In the genomic region with DNA sequence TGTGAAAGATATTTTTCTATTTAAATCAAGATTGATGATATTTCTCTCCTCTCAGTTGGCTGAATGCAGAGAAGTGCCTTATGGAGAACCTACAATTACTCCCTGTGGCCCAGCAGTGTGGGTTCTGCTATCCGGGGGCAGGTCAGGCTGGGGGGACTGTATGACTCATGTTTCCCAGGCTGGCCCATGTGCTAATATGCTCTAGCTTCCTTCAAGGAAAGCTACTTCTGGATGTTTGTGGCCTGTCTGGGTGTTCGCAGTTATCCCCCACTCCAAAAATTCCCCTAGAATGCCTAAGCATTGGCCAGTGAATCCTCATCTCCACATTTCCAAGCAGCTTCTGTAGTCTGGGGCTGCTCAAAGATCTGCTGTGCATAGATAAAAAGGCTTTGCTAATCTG, we compare ENCODE assay signal across 25 cellular contexts. TPM values are rescaled to one million over a fixed set of nuclear protein-coding genes. Genes with fewer than 3 reads are reported as not detected.
DNase-seq lines count a peak whose midpoint lies in the region; ATAC-seq and TF ChIP-seq lines count a peak whose summit lies in the region.
"Had no signal": no experiment of that assay in that cellular context is flagged by ENCODE, and none has a peak within 500 bp of the region (broad histone marks: within the 10 kb centered on the region; RNA-seq: fewer than 3 reads in every experiment).

No MANE protein-coding gene starts in this region.

- H3K4me3 ChIP-seq in iPS-20b (ENCODE audit: low read length) (no peak overlapping the region), smooth muscle cell (no peak overlapping the region)
- H3K4me3 ChIP-seq: dorsolateral prefrontal cortex, hepatocyte, lung, transverse colon had no signal

- H3K36me3 ChIP-seq in iPS-20b (ENCODE audit: insufficient read depth, low read depth, low read length), result no peaks in the 10 kb centered on the region
- no peaks in the 10 kb centered on the region for H3K36me3 ChIP-seq in smooth muscle cell (ENCODE audit: low read depth)
- H3K36me3 ChIP-seq: transverse colon had no signal

- peaks cover 60% of the 10 kb centered on the region for H3K4me1 ChIP-seq in iPS-20b (ENCODE audit: insufficient read depth, low read length)
- peaks cover 2% of the 10 kb centered on the region for H3K4me1 ChIP-seq in smooth muscle cell (ENCODE audit: low read depth)

- H3K27me3 Mint-ChIP-seq in endothelial cell (ENCODE audit: unreplicated experiment), result no peaks in the 10 kb centered on the region

- H3K27me3 ChIP-seq in iPS-20b (ENCODE audit: insufficient read depth, low read length) (no peaks in the 10 kb centered on the region), smooth muscle cell (ENCODE audit: low read depth) (peaks cover 4% of the 10 kb centered on the region)
- H3K27me3 ChIP-seq: dorsolateral prefrontal cortex, transverse colon had no signal

- H3F3A ChIP-seq in smooth muscle cell (ENCODE audit: low read depth), result no peaks in the 10 kb centered on the region

- no peak overlapping the region for H3K4me2 ChIP-seq in smooth muscle cell
- H3K4me2 ChIP-seq: hepatocyte had no signal

- H3K27ac Mint-ChIP-seq in endothelial cell (ENCODE audit: unreplicated experiment), result no peak overlapping the region
- H3K27ac Mint-ChIP-seq: activated CD4-positive, alpha-beta T cell treated with anti-CD3 and anti-CD28 coated beads, Interleukin-2, amount 10 ng/mL, durations not matched to agents 24 days and 14 days; activated CD8-positive, alpha-beta memory T cell treated with anti-CD3 and anti-CD28 coated beads, Interleukin-2, amount 10 ng/mL, durations not matched to agents 7 days and 5 days; naive thymus-derived CD8-positive, alpha-beta T cell; stimulated activated naive CD8-positive, alpha-beta T cell treated with anti-CD3 and anti-CD28 coated beads, Interleukin-15, Interleukin-2, amounts not matched to agents 100 ng/mL and 50 ng/mL, for 24 hours; T-cell had no signal

- H3K9me3 ChIP-seq in iPS-20b (ENCODE audit: insufficient read depth, low read depth, low read length) (no peaks in the 10 kb centered on the region), smooth muscle cell (replicated peaks; ENCODE audit: low read depth) (no peaks in the 10 kb centered on the region)
- H3K9me3 ChIP-seq: transverse colon had no signal

- H3K79me2 ChIP-seq in smooth muscle cell (ENCODE audit: low read depth), result no peaks in the 10 kb centered on the region
- H3K79me2 ChIP-seq: hepatocyte had no signal

- 20% methylated on average over 2 of the region's 2 CpGs for WGBS in smooth muscle cell (ENCODE audit: low lambda C conversion rate)

- DNase-seq in NCI-H82 (lab: John Stamatoyannopoulos, UW), result peak; percentile 7
- DNase-seq in NCI-H82 treated with DMSO at 0.1 percent for 48 hours (lab: John Stamatoyannopoulos, UW; ENCODE audit: unreplicated experiment), result no peak
- DNase-seq in UCSD-AML1 (lab: John Stamatoyannopoulos, UW; ENCODE audit: unreplicated experiment), result peak; percentile 39
- DNase-seq in smooth muscle cell (lab: John Stamatoyannopoulos, UW; ENCODE audit: unreplicated experiment), result no peak
- DNase-seq in NCI-H774 (lab: John Stamatoyannopoulos, UW), result no peak
- DNase-seq in endothelial cell (ENCODE audit: low spot score), result no peak
- DNase-seq: 8988T; activated CD4-positive, alpha-beta T cell treated with anti-CD3 and anti-CD28 coated beads, Interleukin-2, amount 10 ng/mL, durations not matched to agents 24 days and 14 days; activated CD8-positive, alpha-beta memory T cell treated with anti-CD3 and anti-CD28 coated beads, Interleukin-2, amount 10 ng/mL, durations not matched to agents 7 days and 5 days; activated naive CD4-positive, alpha-beta T cell treated with anti-CD3 and anti-CD28 coated beads, Interleukin-2, amount 50 U/mL, for 16 hours; anterior cingulate cortex; central memory CD4-positive, alpha-beta T cell; dorsolateral prefrontal cortex; naive thymus-derived CD8-positive, alpha-beta T cell; NCI-H1694 treated with DMSO at 0.1 percent for 48 hours; retina; stimulated activated CD4-positive, alpha-beta T cell treated with anti-CD3 and anti-CD28 coated beads, Interleukin-4, amount 100 ng/mL, for 4 hours; T-cell; transverse colon had no signal

- H3K4me1 Mint-ChIP-seq in endothelial cell (ENCODE audit: unreplicated experiment), result peaks cover 39% of the 10 kb centered on the region
- H3K4me1 Mint-ChIP-seq: activated CD4-positive, alpha-beta T cell treated with anti-CD3 and anti-CD28 coated beads, Interleukin-2, amount 10 ng/mL, durations not matched to agents 24 days and 14 days; activated CD8-positive, alpha-beta memory T cell treated with anti-CD3 and anti-CD28 coated beads, Interleukin-2, amount 10 ng/mL, durations not matched to agents 7 days and 5 days; T-cell had no signal

- H3K27ac ChIP-seq in iPS-20b (ENCODE audit: low read length) (peak overlapping the region; percentile 34), smooth muscle cell (ENCODE audit: low read depth) (no peak overlapping the region)
- H3K27ac ChIP-seq: dorsolateral prefrontal cortex, epithelial cell of prostate, hepatocyte, transverse colon had no signal

- no peaks in the 10 kb centered on the region for H3K36me3 Mint-ChIP-seq in endothelial cell (ENCODE audit: low read depth, unreplicated experiment)
- H3K36me3 Mint-ChIP-seq: activated CD8-positive, alpha-beta memory T cell treated with anti-CD3 and anti-CD28 coated beads, Interleukin-2, amount 10 ng/mL, durations not matched to agents 7 days and 5 days; naive thymus-derived CD8-positive, alpha-beta T cell; T-cell had no signal

- no peak for ATAC-seq in HG02884 (IDR thresholded peaks at IDR 0.05; ENCODE audit: unreplicated experiment)
- ATAC-seq: activated CD8-positive, alpha-beta memory T cell treated with anti-CD3 and anti-CD28 coated beads, Interleukin-2, amount 10 ng/mL, durations not matched to agents 7 days and 5 days; naive thymus-derived CD8-positive, alpha-beta T cell; T-cell had no signal

- no peaks in the 10 kb centered on the region for H3K9me3 Mint-ChIP-seq in endothelial cell (ENCODE audit: unreplicated experiment)
- H3K9me3 Mint-ChIP-seq: activated CD4-positive, alpha-beta T cell treated with anti-CD3 and anti-CD28 coated beads, Interleukin-2, amount 10 ng/mL, durations not matched to agents 24 days and 14 days; naive thymus-derived CD8-positive, alpha-beta T cell; stimulated activated naive CD8-positive, alpha-beta T cell treated with anti-CD3 and anti-CD28 coated beads, Interleukin-15, Interleukin-2, amounts not matched to agents 100 ng/mL and 50 ng/mL, for 24 hours; T-cell had no signal

- no peaks in the 10 kb centered on the region for H4K20me1 ChIP-seq in smooth muscle cell (ENCODE audit: low read depth)

- H2AFZ ChIP-seq in smooth muscle cell (ENCODE audit: low read depth), result peak overlapping the region; percentile 17
- H2AFZ ChIP-seq: hepatocyte had no signal

- H3K9ac ChIP-seq in iPS-20b (ENCODE audit: low read depth, low read length), result no peak overlapping the region; the same call in 1 of the 2 replicates
- H3K9ac ChIP-seq in smooth muscle cell (ENCODE audit: low read depth), result no peak overlapping the region

- no peak for TF ChIP-seq CTCF in smooth muscle cell (IDR thresholded peaks at IDR 0.05; ENCODE audit: borderline replicate concordance, insufficient read depth, poor library complexity, severe bottlenecking)
- no peak for TF ChIP-seq CTCF in endothelial cell (IDR thresholded peaks at IDR 0.05; ENCODE audit: unreplicated experiment)

- no peak overlapping the region for H3K4me3 Mint-ChIP-seq in endothelial cell (ENCODE audit: unreplicated experiment)
- H3K4me3 Mint-ChIP-seq: activated CD4-positive, alpha-beta T cell treated with anti-CD3 and anti-CD28 coated beads, Interleukin-2, amount 10 ng/mL, durations not matched to agents 24 days and 14 days; activated CD8-positive, alpha-beta memory T cell treated with anti-CD3 and anti-CD28 coated beads, Interleukin-2, amount 10 ng/mL, durations not matched to agents 7 days and 5 days; naive thymus-derived CD8-positive, alpha-beta T cell; stimulated activated naive CD8-positive, alpha-beta T cell treated with anti-CD3 and anti-CD28 coated beads, Interleukin-15, Interleukin-2, amounts not matched to agents 100 ng/mL and 50 ng/mL, for 24 hours; T-cell had no signal

RNA-seq across cellular contexts. Expression of a gene that starts 58.9 kb away (rescaled TPM):
- 29.6 and 37.3 TPM in 2 replicates for total RNA-seq in smooth muscle cell
- 16.2 and 102 TPM in 2 replicates for polyA plus RNA-seq in smooth muscle cell
- total RNA-seq in endothelial cell (ENCODE audit: unreplicated experiment), result 4.7 TPM
- polyA plus RNA-seq: naive thymus-derived CD8-positive, alpha-beta T cell had no signal

Comparison
In these comparisons a context has a peak if more than half of its experiments do, and no peak if none do; other contexts are left out.
1. DNase-seq: peak in NCI-H82 (single experiment) and UCSD-AML1 (single experiment); none in NCI-H82 treated with DMSO at 0.1 percent for 48 hours (single experiment), smooth muscle cell (single experiment), NCI-H774 (single experiment) and endothelial cell (single experiment).